ENCODE assay signal across 19 cellular contexts in genomic region chr11:72254299-72254993, GRCh38. TPM values are rescaled to one million over a fixed set of nuclear protein-coding genes. Genes with fewer than 3 reads are reported as not detected.
A peak's percentile ranks its signal among the peaks of the same experiment; 100 is the strongest.
DNase-seq lines count a peak whose midpoint lies in the region; ATAC-seq and TF ChIP-seq lines count a peak whose summit lies in the region.
"Had no signal": no experiment of that assay in that cellular context is flagged by ENCODE, and none has a peak within 500 bp of the region (broad histone marks: within the 10 kb centered on the region; RNA-seq: fewer than 3 reads in every experiment).

No MANE protein-coding gene starts in this region.

- H3K27me3 ChIP-seq in KMS-11 (ENCODE audit: insufficient read depth, low read depth) = no peaks in the 10 kb centered on the region
- H3K27me3 ChIP-seq in body of pancreas = no peaks in the 10 kb centered on the region
- H3K27me3 ChIP-seq: BLaER1 treated with 17β-estradiol and CSF1 and Interleukin-3, amounts not matched to agents 10 nM and 100 nM had no signal

- no peak overlapping the region for H3K27ac Mint-ChIP-seq in memory B cell
- no peak overlapping the region for H3K27ac Mint-ChIP-seq in stimulated activated naive B cell treated with anti-CD40 and anti-IgM and Interleukin-4, amounts not matched to agents 10 μg/mL and 1 μg/mL and 100 μg/mL, for 72 hours
- no peak overlapping the region for H3K27ac Mint-ChIP-seq in activated T-helper 1 cell treated with anti-CD3 and anti-CD28 coated beads, Interleukin-12 subunit alpha, Interleukin-12 subunit beta, Interleukin-2, Interleukin-4 antibody, amounts not matched to agents 30 ng/mL and 10 ng/mL and 1 ng/mL, durations not matched to agents 14 hours and 24 hours and 36 hours
- H3K27ac Mint-ChIP-seq: B cell; CD8-positive, alpha-beta T cell; H9 had no signal

- no peak overlapping the region for H2AFZ ChIP-seq in KMS-11 (ENCODE audit: low read depth)

- H3K4me3 ChIP-seq in HEK293 (ENCODE audit: low read depth, low read length) (no peak overlapping the region), KMS-11 (IDR thresholded peaks at IDR 0.05; ENCODE audit: insufficient read depth, low read depth, low read length) (no peak overlapping the region), body of pancreas (no peak overlapping the region)
- H3K4me3 ChIP-seq: BLaER1 treated with 17β-estradiol and CSF1 and Interleukin-3, amounts not matched to agents 10 nM and 100 nM; GM12878 had no signal

- intact Hi-C loops in activated T-helper 1 cell treated with anti-CD3 and anti-CD28 coated beads, Interleukin-12 subunit alpha, Interleukin-12 subunit beta, Interleukin-2, Interleukin-4 antibody, amounts not matched to agents 30 ng/mL and 10 ng/mL and 1 ng/mL, durations not matched to agents 14 hours and 24 hours and 36 hours (cut with micrococcal nuclease) = no loop called here
- intact Hi-C loops in body of pancreas (cut with DNase I) = no loop called here

- H3K9me3 ChIP-seq in HEK293 (ENCODE audit: control insufficient read depth, insufficient read depth, low read depth, low read length) (no peaks in the 10 kb centered on the region), body of pancreas (no peaks in the 10 kb centered on the region)

- TF ChIP-seq POLR2A in body of pancreas (IDR thresholded peaks at IDR 0.05) = no peak

- DNase-seq in memory B cell (ENCODE audit: low spot score in 2 of 2) (no peak), body of pancreas (no peak)
- DNase-seq in stimulated activated naive B cell treated with anti-CD40 and anti-IgM and Interleukin-4, amounts not matched to agents 10 μg/mL and 1 μg/mL and 100 μg/mL, for 72 hours = no peak
- DNase-seq in activated T-helper 1 cell treated with anti-CD3 and anti-CD28 coated beads, Interleukin-12 subunit alpha, Interleukin-12 subunit beta, Interleukin-2, Interleukin-4 antibody, amounts not matched to agents 30 ng/mL and 10 ng/mL and 1 ng/mL, durations not matched to agents 14 hours and 24 hours and 36 hours (ENCODE audit: low spot score) = no peak
- DNase-seq: Calu3; CD8-positive, alpha-beta T cell; DND-41; EL; H9 had no signal

- no peaks in the 10 kb centered on the region for H3K9me3 Mint-ChIP-seq in memory B cell
- H3K9me3 Mint-ChIP-seq in stimulated activated naive B cell treated with anti-CD40 and anti-IgM and Interleukin-4, amounts not matched to agents 10 μg/mL and 1 μg/mL and 100 μg/mL, for 72 hours = peaks cover 4 to 5% of the 10 kb centered on the region in 2 donors
- no peaks in the 10 kb centered on the region for H3K9me3 Mint-ChIP-seq in activated T-helper 1 cell treated with anti-CD3 and anti-CD28 coated beads, Interleukin-12 subunit alpha, Interleukin-12 subunit beta, Interleukin-2, Interleukin-4 antibody, amounts not matched to agents 30 ng/mL and 10 ng/mL and 1 ng/mL, durations not matched to agents 14 hours and 24 hours and 36 hours
- H3K9me3 Mint-ChIP-seq: CD8-positive, alpha-beta T cell had no signal

- ATAC-seq in memory B cell (ENCODE audit: low read depth) = peak; percentile 50
- peak; percentile 69 for ATAC-seq in stimulated activated naive B cell treated with anti-CD40 and anti-IgM and Interleukin-4, amounts not matched to agents 10 μg/mL and 1 μg/mL and 100 μg/mL, for 72 hours (replicated peaks)
- ATAC-seq in body of pancreas = no peak
- ATAC-seq: CD8-positive, alpha-beta T cell; GM12878 had no signal

- no peak overlapping the region for H3K4me3 Mint-ChIP-seq in memory B cell
- no peak overlapping the region for H3K4me3 Mint-ChIP-seq in stimulated activated naive B cell treated with anti-CD40 and anti-IgM and Interleukin-4, amounts not matched to agents 10 μg/mL and 1 μg/mL and 100 μg/mL, for 72 hours
- no peak overlapping the region for H3K4me3 Mint-ChIP-seq in activated T-helper 1 cell treated with anti-CD3 and anti-CD28 coated beads, Interleukin-12 subunit alpha, Interleukin-12 subunit beta, Interleukin-2, Interleukin-4 antibody, amounts not matched to agents 30 ng/mL and 10 ng/mL and 1 ng/mL, durations not matched to agents 14 hours and 24 hours and 36 hours
- H3K4me3 Mint-ChIP-seq: B cell; CD8-positive, alpha-beta T cell; H9 had no signal

- H3K4me1 ChIP-seq in HEK293 (ENCODE audit: control insufficient read depth, insufficient read depth, low read length) (no peaks in the 10 kb centered on the region), KMS-11 (ENCODE audit: low read depth, poor library complexity, severe bottlenecking) (peaks cover 15% of the 10 kb centered on the region), body of pancreas (no peaks in the 10 kb centered on the region)

- peak overlapping the region; percentile 23; the same call in 1 of the 2 replicates for H3K4me2 ChIP-seq in KMS-11

- H3K27ac ChIP-seq in HEK293 (ENCODE audit: extremely low read depth, low read depth, low read length) (no peak overlapping the region), KMS-11 (no peak overlapping the region; the same call in 1 of the 2 replicates), body of pancreas (no peak overlapping the region)
- H3K27ac ChIP-seq: BLaER1 treated with 17β-estradiol and CSF1 and Interleukin-3, amounts not matched to agents 10 nM and 100 nM; HL-60 had no signal

- no peaks in the 10 kb centered on the region for H4K20me1 ChIP-seq in KMS-11 (ENCODE audit: insufficient read depth)
- H4K20me1 ChIP-seq: BLaER1 treated with 17β-estradiol and CSF1 and Interleukin-3, amounts not matched to agents 10 nM and 100 nM had no signal

- TF ChIP-seq CTCF in HEK293 (tag by site-specific recombination; IDR thresholded peaks at IDR 0.05) (no peak), KMS-11 (conservative IDR thresholded peaks at IDR 0.05; ENCODE audit: low read depth, low read length) (no peak), body of pancreas (IDR thresholded peaks at IDR 0.05) (no peak)

- no peaks in the 10 kb centered on the region for H3K36me3 ChIP-seq in HEK293 (ENCODE audit: control insufficient read depth in 2 of 2, insufficient read depth in 1 of 2, low read length in 2 of 2)
- no peaks in the 10 kb centered on the region for H3K36me3 ChIP-seq in KMS-11 (ENCODE audit: insufficient read depth)
- H3K36me3 ChIP-seq in body of pancreas (replicated peaks in 1 of 2; ENCODE audit: insufficient read depth in 1 of 2, low read depth in 2 of 2) = no peaks in the 10 kb centered on the region
- H3K36me3 ChIP-seq: BLaER1 treated with 17β-estradiol and CSF1 and Interleukin-3, amounts not matched to agents 10 nM and 100 nM had no signal

- CTCF ChIA-PET in HEK293 (lab: Yijun Ruan, JAX) = no interaction called here

- H3K9ac ChIP-seq in KMS-11 = no peak overlapping the region
- H3K9ac ChIP-seq: BLaER1 treated with 17β-estradiol and CSF1 and Interleukin-3, amounts not matched to agents 10 nM and 100 nM had no signal

- peaks cover 7% of the 10 kb centered on the region for H3K27me3 Mint-ChIP-seq in memory B cell
- H3K27me3 Mint-ChIP-seq in stimulated activated naive B cell treated with anti-CD40 and anti-IgM and Interleukin-4, amounts not matched to agents 10 μg/mL and 1 μg/mL and 100 μg/mL, for 72 hours = peaks cover 20 to 43% of the 10 kb centered on the region in 2 donors
- peaks cover 24% of the 10 kb centered on the region for H3K27me3 Mint-ChIP-seq in activated T-helper 1 cell treated with anti-CD3 and anti-CD28 coated beads, Interleukin-12 subunit alpha, Interleukin-12 subunit beta, Interleukin-2, Interleukin-4 antibody, amounts not matched to agents 30 ng/mL and 10 ng/mL and 1 ng/mL, durations not matched to agents 14 hours and 24 hours and 36 hours (ENCODE audit: insufficient read depth)

- WGBS in body of pancreas, 2 donors = 62 to 65% methylated on average over 4 to 5 of the region's 5 CpGs

- peaks cover 6% of the 10 kb centered on the region for H3K4me1 Mint-ChIP-seq in memory B cell
- peaks cover 10 to 17% of the 10 kb centered on the region in 2 donors for H3K4me1 Mint-ChIP-seq in stimulated activated naive B cell treated with anti-CD40 and anti-IgM and Interleukin-4, amounts not matched to agents 10 μg/mL and 1 μg/mL and 100 μg/mL, for 72 hours
- no peaks in the 10 kb centered on the region for H3K4me1 Mint-ChIP-seq in activated T-helper 1 cell treated with anti-CD3 and anti-CD28 coated beads, Interleukin-12 subunit alpha, Interleukin-12 subunit beta, Interleukin-2, Interleukin-4 antibody, amounts not matched to agents 30 ng/mL and 10 ng/mL and 1 ng/mL, durations not matched to agents 14 hours and 24 hours and 36 hours (ENCODE audit: low read depth)
- H3K4me1 Mint-ChIP-seq: B cell, H9 had no signal

- no peaks in the 10 kb centered on the region for H3K36me3 Mint-ChIP-seq in memory B cell
- H3K36me3 Mint-ChIP-seq in stimulated activated naive B cell treated with anti-CD40 and anti-IgM and Interleukin-4, amounts not matched to agents 10 μg/mL and 1 μg/mL and 100 μg/mL, for 72 hours = no peaks in the 10 kb centered on the region
- H3K36me3 Mint-ChIP-seq in activated T-helper 1 cell treated with anti-CD3 and anti-CD28 coated beads, Interleukin-12 subunit alpha, Interleukin-12 subunit beta, Interleukin-2, Interleukin-4 antibody, amounts not matched to agents 30 ng/mL and 10 ng/mL and 1 ng/mL, durations not matched to agents 14 hours and 24 hours and 36 hours (ENCODE audit: low read depth) = no peaks in the 10 kb centered on the region
- H3K36me3 Mint-ChIP-seq: CD8-positive, alpha-beta T cell had no signal

- no peaks in the 10 kb centered on the region for H3K79me2 ChIP-seq in KMS-11 (ENCODE audit: insufficient read depth, low read depth)

- POLR2A ChIA-PET in HEK293 (lab: Yijun Ruan, JAX) = no interaction called here

TF ChIP-seq in HEK293, 187 proteins besides CTCF, POLR2A, EP300 and RAD21 (continues in another document):
- TF ChIP-seq ZBTB26 (tag by site-specific recombination; optimal IDR thresholded peaks at IDR 0.05) = no peak

RNA-seq across cellular contexts. Expression of gene PHOX2A, which starts 10.5 kb away (rescaled TPM):
- not detected in 2 replicates for total RNA-seq in activated T-helper 1 cell treated with anti-CD3 and anti-CD28 coated beads, Interleukin-12 subunit alpha, Interleukin-12 subunit beta, Interleukin-2, Interleukin-4 antibody, amounts not matched to agents 30 ng/mL and 10 ng/mL and 1 ng/mL, durations not matched to agents 14 hours and 24 hours and 36 hours
- not detected for total RNA-seq in body of pancreas
- total RNA-seq: A172; B cell; Calu3; CD8-positive, alpha-beta T cell; G401; GM12878; H1; HT1080 had no signal

RNA-seq across cellular contexts. Expression of gene INPPL1, which starts 29.9 kb away (rescaled TPM):
- 139 and 140 TPM in 2 replicates for total RNA-seq in activated T-helper 1 cell treated with anti-CD3 and anti-CD28 coated beads, Interleukin-12 subunit alpha, Interleukin-12 subunit beta, Interleukin-2, Interleukin-4 antibody, amounts not matched to agents 30 ng/mL and 10 ng/mL and 1 ng/mL, durations not matched to agents 14 hours and 24 hours and 36 hours
- total RNA-seq in body of pancreas = 10 to 100 TPM; 47.2 to 53.7 TPM

RNA-seq across cellular contexts. Expression of gene FOLR2, which starts 37.9 kb away (rescaled TPM):
- not detected in 2 replicates for total RNA-seq in activated T-helper 1 cell treated with anti-CD3 and anti-CD28 coated beads, Interleukin-12 subunit alpha, Interleukin-12 subunit beta, Interleukin-2, Interleukin-4 antibody, amounts not matched to agents 30 ng/mL and 10 ng/mL and 1 ng/mL, durations not matched to agents 14 hours and 24 hours and 36 hours
- 10 to 100 TPM; 11.4 to 49.1 TPM for total RNA-seq in body of pancreas
- total RNA-seq: A172; Calu3; CD8-positive, alpha-beta T cell; G401; H1; H9; HT1080 had no signal

Comparison
In these comparisons a context has a peak if more than half of its experiments do, and no peak if none do; other contexts are left out.
1. RNA of gene FOLR2, which starts 37.9 kb away (total RNA-seq): 11.4 to 49.1 TPM in body of pancreas; not detected in activated T-helper 1 cell treated with anti-CD3 and anti-CD28 coated beads, Interleukin-12 subunit alpha, Interleukin-12 subunit beta, Interleukin-2, Interleukin-4 antibody, amounts not matched to agents 30 ng/mL and 10 ng/mL and 1 ng/mL, durations not matched to agents 14 hours and 24 hours and 36 hours; every median in the first group is over 10 times any median in the second.